Comparison of ENCODE assay signal across 1 cellular context in genomic region chr2:63841254-63842022, GRCh38.
TF ChIP-seq lines count a peak whose summit lies in the region.

Gene UGP2 (plus strand): TSS chr2:63841896. CDS start chr2:63842186, 290 bp downstream.

TF ChIP-seq in HepG2, 621 proteins besides CTCF, POLR2A, EP300 and RAD21 (continued from another document and continues in another):
- TF ChIP-seq ZHX2 (IDR thresholded peaks at IDR 0.05; ENCODE audit: low read depth) (no peak), ZHX2 (CRISPR knock-in tag; IDR thresholded peaks at IDR 0.05; ENCODE audit: borderline replicate concordance) (no peak; the same call in none of the 2 replicates), THAP8 (CRISPR knock-in tag; IDR thresholded peaks at IDR 0.05; ENCODE audit: borderline replicate concordance) (no peak; the same call in 1 of the 2 replicates), ZNF382 (CRISPR knock-in tag; IDR thresholded peaks at IDR 0.05; ENCODE audit: borderline replicate concordance) (no peak), RORA (CRISPR knock-in tag; IDR thresholded peaks at IDR 0.05) (no peak), NFE2L1 (CRISPR knock-in tag; IDR thresholded peaks at IDR 0.05; ENCODE audit: borderline replicate concordance) (peak; percentile 80; the same call in 1 of the 2 replicates), ZNF576 (CRISPR knock-in tag; IDR thresholded peaks at IDR 0.05) (no peak), MIER3 (CRISPR knock-in tag; IDR thresholded peaks at IDR 0.05; ENCODE audit: borderline replicate concordance) (0 out of 2 replicates have a peak, but pooled peaks have one; percentile 57), FOXK2 (IDR thresholded peaks at IDR 0.05) (no peak), STAT5B (CRISPR knock-in tag; IDR thresholded peaks at IDR 0.05) (no peak), ZSCAN5A (CRISPR knock-in tag; IDR thresholded peaks at IDR 0.05; ENCODE audit: borderline replicate concordance) (no peak), SNRNP70 (IDR thresholded peaks at IDR 0.05; ENCODE audit: low read depth, low read length) (no peak), MLXIP (CRISPR knock-in tag; IDR thresholded peaks at IDR 0.05; ENCODE audit: borderline replicate concordance) (peak; percentile 63; the same call in 1 of the 2 replicates), RFX1 (IDR thresholded peaks at IDR 0.05) (no peak), PCBP2 (optimal IDR thresholded peaks at IDR 0.05; ENCODE audit: low read depth, low read length, poor library complexity, severe bottlenecking) (no peak), ZNF331 (CRISPR knock-in tag; IDR thresholded peaks at IDR 0.05) (peak; percentile 66), NFIC (IDR thresholded peaks at IDR 0.05; ENCODE audit: low read length) (0 out of 2 replicates have a peak, but pooled peaks have one; percentile 10), FOXP4 (CRISPR knock-in tag; IDR thresholded peaks at IDR 0.05) (peak; percentile 58), HNRNPUL1 (IDR thresholded peaks at IDR 0.05; ENCODE audit: low read depth, low read length) (no peak), ZBTB10 (CRISPR knock-in tag; IDR thresholded peaks at IDR 0.05; ENCODE audit: borderline replicate concordance) (0 out of 2 replicates have a peak, but pooled peaks have one; percentile 20), ZFY (CRISPR knock-in tag; IDR thresholded peaks at IDR 0.05) (peak; percentile 95), ZNF260 (CRISPR knock-in tag; IDR thresholded peaks at IDR 0.05; ENCODE audit: borderline replicate concordance, low read depth) (no peak), ZNF549 (CRISPR knock-in tag; IDR thresholded peaks at IDR 0.05) (no peak), CSRNP2 (CRISPR knock-in tag; conservative IDR thresholded peaks at IDR 0.05; ENCODE audit: low read depth) (no peak; the same call in 1 of the 2 replicates), ATRX (CRISPR knock-in tag; IDR thresholded peaks at IDR 0.05; ENCODE audit: borderline replicate concordance) (no peak), ATAD3A (CRISPR knock-in tag; IDR thresholded peaks at IDR 0.05) (no peak), SETDB1 (CRISPR knock-in tag; IDR thresholded peaks at IDR 0.05; ENCODE audit: borderline replicate concordance) (no peak), GMEB1 (CRISPR knock-in tag; IDR thresholded peaks at IDR 0.05; ENCODE audit: borderline replicate concordance) (peak; percentile 26; the same call in 1 of the 2 replicates), ZNF274 (CRISPR knock-in tag; IDR thresholded peaks at IDR 0.05) (peak; percentile 41; the same call in 1 of the 2 replicates), ZNF224 (CRISPR knock-in tag; IDR thresholded peaks at IDR 0.05) (no peak; the same call in 1 of the 2 replicates), ZBTB46 (CRISPR knock-in tag; IDR thresholded peaks at IDR 0.05; ENCODE audit: borderline replicate concordance) (0 out of 2 replicates have a peak, but pooled peaks have one; percentile 26), ONECUT2 (CRISPR knock-in tag; IDR thresholded peaks at IDR 0.05) (no peak), DNMT1 (CRISPR knock-in tag; IDR thresholded peaks at IDR 0.05) (peak; percentile 72), BHLHE40 (IDR thresholded peaks at IDR 0.05; ENCODE audit: low read length) (no peak), NR2F6 (IDR thresholded peaks at IDR 0.05) (peak; percentile 32; the same call in 1 of the 2 replicates), NR2F6 (CRISPR knock-in tag; IDR thresholded peaks at IDR 0.05) (peak; percentile 70), NFKBIZ (CRISPR knock-in tag; IDR thresholded peaks at IDR 0.05) (no peak), ZNF33A (CRISPR knock-in tag; IDR thresholded peaks at IDR 0.05; ENCODE audit: borderline replicate concordance) (no peak)
